Comparison of ENCODE assay signal across 6 cellular contexts in genomic region chr1:42815938-42816599, GRCh38. TPM values are rescaled to one million over a fixed set of nuclear protein-coding genes. Genes with fewer than 3 reads are reported as not detected.
A peak's percentile ranks its signal among the peaks of the same experiment; 100 is the strongest.
DNase-seq lines count a peak whose midpoint lies in the region; ATAC-seq and TF ChIP-seq lines count a peak whose summit lies in the region.

No MANE protein-coding gene starts in this region.

- intact Hi-C loops in heart right ventricle (cut with DNase I), result loop anchor here in 2 of 10 donors (2.0 kb wide), 2 partner anchors 31 to 49 kb away; partner anchors contain the start of genes C1orf50 (in 2 of the 2), P3H1 (in 2 of the 2) and ZNF691 (in 1 of the 2)
- intact Hi-C loops in Right ventricle myocardium superior (cut with DNase I), result no loop called here

- no peak for ATAC-seq in heart right ventricle
- no peak for ATAC-seq in Right ventricle myocardium superior (ENCODE audit: poor library complexity)
- ATAC-seq in GM18520 (IDR thresholded peaks at IDR 0.05; ENCODE audit: unreplicated experiment), result no peak

- H3K36me3 Mint-ChIP-seq in activated naive CD4-positive, alpha-beta T cell treated with anti-CD3 and anti-CD28 coated beads, Interleukin-2, amount 10 ng/mL, durations not matched to agents 7 days and 5 days, result peaks cover 14% of the 10 kb centered on the region

- peak overlapping the region; percentile 73 for H3K4me3 Mint-ChIP-seq in activated naive CD4-positive, alpha-beta T cell treated with anti-CD3 and anti-CD28 coated beads, Interleukin-2, amount 10 ng/mL, durations not matched to agents 7 days and 5 days

- TF ChIP-seq CTCF in heart right ventricle (IDR thresholded peaks at IDR 0.05), result no peak

- peaks cover 0 to 27% (median 23%) of the 10 kb centered on the region in 9 donors for H3K4me1 ChIP-seq in heart right ventricle

- H3K27me3 Mint-ChIP-seq in activated naive CD4-positive, alpha-beta T cell treated with anti-CD3 and anti-CD28 coated beads, Interleukin-2, amount 10 ng/mL, durations not matched to agents 7 days and 5 days, result peaks cover 7% of the 10 kb centered on the region

- H3K36me3 ChIP-seq in heart right ventricle, result peaks cover 0 to 19% (median 0%) of the 10 kb centered on the region in 9 donors

- H3K9me3 ChIP-seq in heart right ventricle, result no peaks in the 10 kb centered on the region

- DNase-seq in heart right ventricle, result no peak
- DNase-seq in Right ventricle myocardium superior, result no peak
- no peak for DNase-seq in activated naive CD4-positive, alpha-beta T cell treated with anti-CD3 and anti-CD28 coated beads, Interleukin-2, amount 10 ng/mL, durations not matched to agents 7 days and 5 days
- DNase-seq in lung microvascular endothelial cell (ENCODE audit: low read depth in 2 of 2), result peak; percentile 11 to 22
- DNase-seq in activated gamma-delta T cell treated with Interleukin-2 at 50 U/mL for 16 hours, result no peak

- 25 to 37% methylated on average over 7 of the region's 7 CpGs for WGBS in heart right ventricle, 2 donors

- H3K4me3 ChIP-seq in heart right ventricle, result peak overlapping the region; percentile 29 to 92 (median 74)

- no peaks in the 10 kb centered on the region for H3K9me3 Mint-ChIP-seq in activated naive CD4-positive, alpha-beta T cell treated with anti-CD3 and anti-CD28 coated beads, Interleukin-2, amount 10 ng/mL, durations not matched to agents 7 days and 5 days

- peak overlapping the region; percentile 88 for H3K27ac Mint-ChIP-seq in activated naive CD4-positive, alpha-beta T cell treated with anti-CD3 and anti-CD28 coated beads, Interleukin-2, amount 10 ng/mL, durations not matched to agents 7 days and 5 days

- peaks cover 22% of the 10 kb centered on the region for H3K4me1 Mint-ChIP-seq in activated naive CD4-positive, alpha-beta T cell treated with anti-CD3 and anti-CD28 coated beads, Interleukin-2, amount 10 ng/mL, durations not matched to agents 7 days and 5 days

- CTCF ChIA-PET in activated naive CD4-positive, alpha-beta T cell treated with anti-CD3 and anti-CD28 coated beads, Interleukin-2, amount 10 ng/mL, durations not matched to agents 7 days and 5 days (lab: Charles Lee), result interaction anchor here (0.7 to 2.4 kb wide), 2 partner anchors 30 to 257 kb away, joined by 4 to 12 read pairs; partner anchors contain the start of gene ZNF691

- H3K27me3 ChIP-seq in heart right ventricle, result no peaks in the 10 kb centered on the region

- H3K27ac ChIP-seq in heart right ventricle, result peak overlapping the region in 9 of 10 donors; percentile 93 to 100 (median 99)

RNA-seq across cellular contexts. Expression of gene ERMAP, which starts 0.9 kb away (rescaled TPM):
- total RNA-seq in heart right ventricle, result 1 to 10 TPM; 2.2 to 6.1 (median 5.0) TPM
- 1 to 10 TPM; 1.4 to 4.0 TPM for polyA plus RNA-seq in heart right ventricle
- total RNA-seq in Right ventricle myocardium superior, result 3.6 TPM
- total RNA-seq in lung microvascular endothelial cell, result 6.1 and 7.1 TPM in 2 replicates

RNA-seq across cellular contexts. Expression of gene SVBP, which starts 1.1 kb away (rescaled TPM):
- total RNA-seq in heart right ventricle (10 to 100 TPM; 11.6 to 19.7 (median 13.8) TPM), Right ventricle myocardium superior (9.6 TPM), lung microvascular endothelial cell (18.7 and 20.0 TPM in 2 replicates)
- polyA plus RNA-seq in heart right ventricle, result 10 to 100 TPM; 24.7 to 31.7 TPM

RNA-seq across cellular contexts. Expression of gene ZNF691, which starts 30.3 kb away (rescaled TPM):
- total RNA-seq in heart right ventricle, result 1 to 10 TPM; 6.0 to 9.2 (median 7.9) TPM
- 10 to 100 TPM in 1 of 2 donors, 1 to 10 TPM in 1; 6.7 to 10.1 TPM for polyA plus RNA-seq in heart right ventricle
- total RNA-seq in Right ventricle myocardium superior, result 8.5 TPM
- total RNA-seq in lung microvascular endothelial cell, result 4.6 and 8.1 TPM in 2 replicates

RNA-seq across cellular contexts. Expression of gene TMEM269, which starts 31.3 kb away (rescaled TPM):
- under 1 TPM in 2 of 10 donors, not detected in 8; 0.07 to 0.09 TPM for total RNA-seq in heart right ventricle
- under 1 TPM in 1 of 2 donors, not detected in 1; 0.01 TPM for polyA plus RNA-seq in heart right ventricle
- not detected for total RNA-seq in Right ventricle myocardium superior
- not detected in 2 replicates for total RNA-seq in lung microvascular endothelial cell

RNA-seq across cellular contexts. Expression of gene C1orf50, which starts 49.0 kb away (rescaled TPM):
- total RNA-seq in heart right ventricle (10 to 100 TPM in 2 of 10 donors, 1 to 10 TPM in 8; 4.9 to 10.7 (median 8.5) TPM), Right ventricle myocardium superior (7.6 TPM), lung microvascular endothelial cell (3.1 and 3.8 TPM in 2 replicates)
- 1 to 10 TPM; 4.7 to 5.8 TPM for polyA plus RNA-seq in heart right ventricle

Comparison
In these comparisons a context has a peak if more than half of its experiments do, and no peak if none do; other contexts are left out.
1. DNase-seq: peak in lung microvascular endothelial cell (2 of 2); none in heart right ventricle (0 of 2), Right ventricle myocardium superior (single experiment), activated naive CD4-positive, alpha-beta T cell treated with anti-CD3 and anti-CD28 coated beads, Interleukin-2, amount 10 ng/mL, durations not matched to agents 7 days and 5 days (single experiment) and activated gamma-delta T cell treated with Interleukin-2 at 50 U/mL for 16 hours (single experiment).